ENCODE assay signal across 8 cellular contexts in genomic region chr5:8842906-8843590, GRCh38.
A peak's percentile ranks its signal among the peaks of the same experiment; 100 is the strongest.
DNase-seq lines count a peak whose midpoint lies in the region; ATAC-seq, FAIRE-seq and TF ChIP-seq lines count a peak whose summit lies in the region.

No MANE protein-coding gene starts in this region.

- POLR2A ChIA-PET in HepG2 (lab: Yijun Ruan, JAX), result no interaction called here

- H3K4me1 ChIP-seq in mucosa of rectum (ENCODE audit: control insufficient read depth in 2 of 2, insufficient read depth in 2 of 2, low read length in 2 of 2) (no peaks in the 10 kb centered on the region), HepG2 (ENCODE audit: insufficient read depth, low read length) (no peaks in the 10 kb centered on the region)

- DNase-seq in DMS153 (lab: John Stamatoyannopoulos, UW), result peak; percentile 59
- peak; percentile 33 for DNase-seq in NCI-H460 (ENCODE audit: extremely low read depth, low read depth)
- peak in 9 of 10 donors; percentile 50 to 77 (median 72) for DNase-seq in dorsolateral prefrontal cortex
- no peak for DNase-seq in stimulated activated CD4-positive, alpha-beta T cell treated with anti-CD3 and anti-CD28 coated beads, Interleukin-2, amount 100 ng/mL, for 24 hours
- DNase-seq in HepG2 (ENCODE audit: low spot score), result no peak
- DNase-seq in GM12891 (ENCODE audit: insufficient read length, low spot score), result no peak

- TF ChIP-seq CTCF in dorsolateral prefrontal cortex (IDR thresholded peaks at IDR 0.05 in 54 of 56, conservative IDR thresholded peaks at IDR 0.05 in 2 of 56; ENCODE audit: low read depth in 1 of 56, partially characterized antibody in 56 of 56) (peak; percentile 9 to 86 (median 60)), HepG2 (CRISPR knock-in tag; IDR thresholded peaks at IDR 0.05) (no peak)

- TF ChIP-seq EP300 in HepG2 (IDR thresholded peaks at IDR 0.05; ENCODE audit: low read depth in 2 of 2, low read length in 2 of 2) (no peak), HepG2 (CRISPR knock-in tag; IDR thresholded peaks at IDR 0.05; ENCODE audit: borderline replicate concordance) (no peak)

- H3K27ac ChIP-seq in dorsolateral prefrontal cortex (peak overlapping the region; percentile 2 to 99 (median 81)), mucosa of rectum (ENCODE audit: low read depth in 2 of 2, low read length in 2 of 2) (peak overlapping the region; percentile 9 to 32), HepG2 (ENCODE audit: extremely low read length, insufficient read depth, low read length) (no peak overlapping the region)

- no peak overlapping the region for H2AFZ ChIP-seq in HepG2 (ENCODE audit: low read length)

- H3K79me2 ChIP-seq in HepG2 (ENCODE audit: insufficient read depth, low read length), result no peaks in the 10 kb centered on the region

- H3K36me3 ChIP-seq in mucosa of rectum (ENCODE audit: control insufficient read depth in 2 of 2, insufficient read depth in 2 of 2, low read length in 2 of 2) (no peaks in the 10 kb centered on the region), HepG2 (replicated peaks in 1 of 2; ENCODE audit: control insufficient read depth in 1 of 2, insufficient read depth in 2 of 2, low read length in 2 of 2) (no peaks in the 10 kb centered on the region)

- 21% methylated on average over 5 of the region's 9 CpGs for WGBS in HepG2 (ENCODE audit: low lambda C conversion rate)

- no TSS peak for BruUV-seq in HepG2 (replicated peaks; lab: Mats Ljungman, UMichigan)

- H3K9me3 ChIP-seq in mucosa of rectum (ENCODE audit: control insufficient read depth in 2 of 2, low read length in 2 of 2) (no peaks in the 10 kb centered on the region), HepG2 (ENCODE audit: low read length) (peaks cover 86% of the 10 kb centered on the region)

- in situ Hi-C loops in HepG2 (cut with HindIII; ENCODE audit: extremely low pct_ligation_motif_present, low pct_unique_long_range_greater_than_20kb), result no loop called here

- H3K4me2 ChIP-seq in HepG2 (ENCODE audit: low read depth, low read length), result no peak overlapping the region

- ATAC-seq in HepG2, result no peak
- no peak for ATAC-seq in HG03469 (IDR thresholded peaks at IDR 0.05; ENCODE audit: unreplicated experiment)

- TF ChIP-seq RAD21 in HepG2 (CRISPR knock-in tag; IDR thresholded peaks at IDR 0.05), result no peak

- TF ChIP-seq POLR2A in HepG2 (IDR thresholded peaks at IDR 0.05; ENCODE audit: insufficient read depth in 1 of 2, low read depth in 2 of 2, low read length in 2 of 2) (no peak), GM12891 (IDR thresholded peaks at IDR 0.05; ENCODE audit: low read depth, low read length) (no peak)

- FAIRE-seq in HepG2 (lab: Jason Lieb, UNC), result no peak
- FAIRE-seq in GM12891 (lab: Jason Lieb, UNC), result no peak

- intact Hi-C loops in dorsolateral prefrontal cortex (cut with DNase I) (loop anchor here (2.0 to 10.0 kb wide), 4 partner anchors 86 to 961 kb away; no protein-coding TSS in a partner anchor), HepG2 (cut with micrococcal nuclease; ENCODE audit: unreplicated experiment) (no loop called here)

- no peak overlapping the region for H3K9ac ChIP-seq in mucosa of rectum (ENCODE audit: low read depth in 1 of 2, low read length in 2 of 2)
- H3K9ac ChIP-seq in HepG2 (ENCODE audit: insufficient read depth, low read depth, low read length), result no peak overlapping the region

- H3K27me3 ChIP-seq in dorsolateral prefrontal cortex (no peaks in the 10 kb centered on the region), mucosa of rectum (ENCODE audit: control insufficient read depth in 2 of 2, insufficient read depth in 2 of 2, low read length in 2 of 2) (no peaks in the 10 kb centered on the region), HepG2 (ENCODE audit: control insufficient read depth in 1 of 2, insufficient read depth in 2 of 2, low read length in 2 of 2) (no peaks in the 10 kb centered on the region)

- CTCF ChIA-PET in HepG2 (lab: Yijun Ruan, JAX; ENCODE audit: low intra/inter-chr PET ratio, low total read pairs), result no interaction called here

- H3K4me3 ChIP-seq in dorsolateral prefrontal cortex (peak overlapping the region in 3 of 59 donors; percentile 6 to 16 (median 13)), mucosa of rectum (ENCODE audit: low read length in 2 of 2) (no peak overlapping the region), HepG2 (replicated peaks in 1 of 3; ENCODE audit: insufficient read depth in 1 of 3, low read depth in 2 of 3, low read length in 3 of 3) (no peak overlapping the region)

- no peaks in the 10 kb centered on the region for H4K20me1 ChIP-seq in HepG2 (ENCODE audit: insufficient read depth, low read length)

TF ChIP-seq in HepG2, 621 proteins besides CTCF, POLR2A, EP300 and RAD21 (continues in another document):
- TF ChIP-seq ZNF280D (CRISPR knock-in tag; IDR thresholded peaks at IDR 0.05) (no peak), ZNF343 (CRISPR knock-in tag; IDR thresholded peaks at IDR 0.05) (no peak), KMT2A (CRISPR knock-in tag; IDR thresholded peaks at IDR 0.05) (no peak)
- TF ChIP-seq, protein P1, sequence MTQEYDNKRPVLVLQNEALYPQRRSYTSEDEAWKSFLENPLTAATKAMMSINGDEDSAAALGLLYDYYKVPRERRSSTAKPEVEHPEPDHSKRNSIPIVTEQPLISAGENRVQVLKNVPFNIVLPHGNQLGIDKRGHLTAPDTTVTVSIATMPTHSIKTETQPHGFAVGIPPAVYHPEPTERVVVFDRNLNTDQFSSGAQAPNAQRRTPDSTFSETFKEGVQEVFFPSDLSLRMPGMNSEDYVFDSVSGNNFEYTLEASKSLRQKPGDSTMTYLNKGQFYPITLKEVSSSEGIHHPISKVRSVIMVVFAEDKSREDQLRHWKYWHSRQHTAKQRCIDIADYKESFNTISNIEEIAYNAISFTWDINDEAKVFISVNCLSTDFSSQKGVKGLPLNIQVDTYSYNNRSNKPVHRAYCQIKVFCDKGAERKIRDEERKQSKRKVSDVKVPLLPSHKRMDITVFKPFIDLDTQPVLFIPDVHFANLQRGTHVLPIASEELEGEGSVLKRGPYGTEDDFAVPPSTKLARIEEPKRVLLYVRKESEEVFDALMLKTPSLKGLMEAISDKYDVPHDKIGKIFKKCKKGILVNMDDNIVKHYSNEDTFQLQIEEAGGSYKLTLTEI (CRISPR knock-in tag; conservative IDR thresholded peaks at IDR 0.05), result no peak

TF ChIP-seq in GM12891, 5 proteins besides CTCF, POLR2A, EP300 and RAD21:
- TF ChIP-seq POLR2AphosphoS5 (IDR thresholded peaks at IDR 0.05; ENCODE audit: low read depth, low read length) (no peak), TAF1 (IDR thresholded peaks at IDR 0.05; ENCODE audit: low read depth, low read length) (no peak), PAX5 (IDR thresholded peaks at IDR 0.05; ENCODE audit: insufficient read depth, low read length, severe bottlenecking) (no peak), POU2F2 (IDR thresholded peaks at IDR 0.05; ENCODE audit: low read depth, low read length) (no peak), SPI1 (IDR thresholded peaks at IDR 0.05; ENCODE audit: low read depth, low read length) (no peak)

Comparison
In these comparisons a context has a peak if more than half of its experiments do, and no peak if none do; other contexts are left out.
1. DNase-seq: peak in DMS153 (single experiment), NCI-H460 (single experiment) and dorsolateral prefrontal cortex (9 of 10); none in stimulated activated CD4-positive, alpha-beta T cell treated with anti-CD3 and anti-CD28 coated beads, Interleukin-2, amount 100 ng/mL, for 24 hours (0 of 2), HepG2 (single experiment) and GM12891 (single experiment).